ENCODE assay signal across 10 cellular contexts in the genomic region with DNA sequence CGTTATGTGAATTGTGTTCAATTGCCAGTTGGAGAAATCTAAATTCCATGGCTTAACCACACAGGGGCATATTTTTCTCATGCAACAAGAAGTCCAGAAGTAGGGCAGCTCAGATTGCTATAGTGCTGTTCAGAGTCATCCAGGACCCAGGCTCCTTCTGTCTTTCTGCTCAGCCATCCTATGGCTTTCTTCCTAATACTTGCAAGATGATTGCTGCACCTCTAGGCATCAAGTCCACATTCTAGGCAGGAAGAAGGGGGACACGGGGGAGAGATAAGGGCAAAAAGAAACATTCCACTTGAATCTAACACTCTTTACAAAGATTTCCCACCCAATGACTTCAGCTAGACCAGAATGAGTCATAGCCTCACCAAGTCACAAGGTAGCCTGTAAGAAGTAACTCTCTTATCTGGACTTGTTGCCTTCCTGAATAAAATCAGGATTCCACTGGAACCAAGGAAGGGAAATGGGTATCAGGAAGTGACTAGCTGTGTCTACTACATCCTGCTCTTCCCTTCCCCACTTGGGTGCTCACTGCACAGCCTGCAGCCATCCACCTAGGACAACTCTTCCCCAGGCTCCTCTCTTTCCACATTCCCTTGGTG. TPM values are rescaled to one million over a fixed set of nuclear protein-coding genes. Genes with fewer than 3 reads are reported as not detected.
DNase-seq lines count a peak whose midpoint lies in the region; ATAC-seq and TF ChIP-seq lines count a peak whose summit lies in the region.
"Had no signal": no experiment of that assay in that cellular context is flagged by ENCODE, and none has a peak within 500 bp of the region (broad histone marks: within the 10 kb centered on the region; RNA-seq: fewer than 3 reads in every experiment).

No MANE protein-coding gene starts in this region.

- peak overlapping the region; percentile 18 for H3K27ac ChIP-seq in CD8-positive, alpha-beta T cell (ENCODE audit: low read depth, low read length)
- H3K27ac ChIP-seq in naive thymus-derived CD4-positive, alpha-beta T cell (ENCODE audit: low read depth, low read length): peak overlapping the region; percentile 58
- H3K27ac ChIP-seq in GM23338 (ENCODE audit: low read depth): no peak overlapping the region

- peaks cover 29% of the 10 kb centered on the region for H3K36me3 ChIP-seq in CD8-positive, alpha-beta T cell (ENCODE audit: insufficient read depth, low read length)
- H3K36me3 ChIP-seq in naive thymus-derived CD4-positive, alpha-beta T cell (ENCODE audit: control insufficient read depth in 2 of 3, insufficient read depth in 3 of 3, low read length in 3 of 3): peaks cover 6 to 29% (median 25%) of the 10 kb centered on the region in 3 experiments
- no peaks in the 10 kb centered on the region for H3K36me3 ChIP-seq in GM23338 (ENCODE audit: insufficient read depth)

- no peak for ATAC-seq in CD8-positive, alpha-beta T cell
- no peak for ATAC-seq in naive thymus-derived CD4-positive, alpha-beta T cell
- ATAC-seq in GM21717 (IDR thresholded peaks at IDR 0.05; ENCODE audit: unreplicated experiment): no peak
- ATAC-seq in GM23338: no peak

- H2AFZ ChIP-seq in GM23338: no peak overlapping the region

- H3K27me3 Mint-ChIP-seq in CD8-positive, alpha-beta T cell (ENCODE audit: low read depth): no peaks in the 10 kb centered on the region
- H3K27me3 Mint-ChIP-seq in naive thymus-derived CD4-positive, alpha-beta T cell: no peaks in the 10 kb centered on the region
- no peaks in the 10 kb centered on the region for H3K27me3 Mint-ChIP-seq in GM23338 (ENCODE audit: insufficient read depth, low read depth, poor library complexity)

- no peak for DNase-seq in CD8-positive, alpha-beta T cell
- DNase-seq in LHCN-M2 (ENCODE audit: low read depth) (peak; percentile 61), astrocyte of the spinal cord (ENCODE audit: low read depth, low spot score) (peak; percentile 77), pons (ENCODE audit: low spot score) (no peak), DMS79 (lab: John Stamatoyannopoulos, UW) (no peak), GM23338 (ENCODE audit: low spot score) (no peak)
- DNase-seq in naive thymus-derived CD4-positive, alpha-beta T cell: no peak
- DNase-seq: activated effector memory CD4-positive, alpha-beta T cell treated with Interleukin-2 at 50 U/mL for 16 hours; stimulated activated CD4-positive, alpha-beta T cell treated with anti-CD3 and anti-CD28 coated beads, Interleukin-2, amount 100 ng/mL, for 48 hours had no signal

- no peaks in the 10 kb centered on the region for H3K9me3 ChIP-seq in CD8-positive, alpha-beta T cell (ENCODE audit: low read length)
- H3K9me3 ChIP-seq in naive thymus-derived CD4-positive, alpha-beta T cell (ENCODE audit: control insufficient read depth in 2 of 3, low read length in 3 of 3): no peaks in the 10 kb centered on the region

- H3K27ac Mint-ChIP-seq in CD8-positive, alpha-beta T cell: peak overlapping the region; percentile 84
- peak overlapping the region; percentile 67 to 99 (median 87) for H3K27ac Mint-ChIP-seq in naive thymus-derived CD4-positive, alpha-beta T cell
- no peak overlapping the region for H3K27ac Mint-ChIP-seq in GM23338

- H3K4me3 ChIP-seq in CD8-positive, alpha-beta T cell (ENCODE audit: low read depth, low read length): no peak overlapping the region
- H3K4me3 ChIP-seq in astrocyte of the spinal cord (ENCODE audit: low read depth, low read length) (no peak overlapping the region), GM23338 (no peak overlapping the region)
- peak overlapping the region; percentile 43 for H3K4me3 ChIP-seq in naive thymus-derived CD4-positive, alpha-beta T cell (ENCODE audit: low read length)

- peaks cover 70% of the 10 kb centered on the region for H3K4me1 ChIP-seq in CD8-positive, alpha-beta T cell (ENCODE audit: insufficient read depth, low read length)
- peaks cover 68 to 76% of the 10 kb centered on the region in 2 donors for H3K4me1 ChIP-seq in naive thymus-derived CD4-positive, alpha-beta T cell (ENCODE audit: control insufficient read depth in 2 of 2, insufficient read depth in 2 of 2, low read length in 2 of 2)
- no peaks in the 10 kb centered on the region for H3K4me1 ChIP-seq in GM23338 (ENCODE audit: insufficient read depth)

- in situ Hi-C loops in astrocyte of the spinal cord (cut with HindIII; ENCODE audit: low sequenced_read_pairs): no loop called here

- peaks cover 85% of the 10 kb centered on the region for H3K4me1 Mint-ChIP-seq in CD8-positive, alpha-beta T cell (ENCODE audit: low read depth)
- H3K4me1 Mint-ChIP-seq in naive thymus-derived CD4-positive, alpha-beta T cell: peaks cover 62 to 85% (median 81%) of the 10 kb centered on the region in 7 donors
- H3K4me1 Mint-ChIP-seq in GM23338: no peaks in the 10 kb centered on the region

- no peaks in the 10 kb centered on the region for H3K79me2 ChIP-seq in GM23338 (replicated peaks; ENCODE audit: insufficient read depth)

- H4K20me1 ChIP-seq in GM23338 (replicated peaks; ENCODE audit: insufficient read depth): no peaks in the 10 kb centered on the region

- no peaks in the 10 kb centered on the region for H3F3A ChIP-seq in GM23338 (replicated peaks; ENCODE audit: low read depth)

- POLR2A ChIA-PET in CD8-positive, alpha-beta T cell (lab: Charles Lee): interaction anchor here (0.8 to 1.7 kb wide), 2 partner anchors 13 to 80 kb away, joined by 3 to 4 read pairs; no protein-coding TSS in a partner anchor
- POLR2A ChIA-PET in naive thymus-derived CD4-positive, alpha-beta T cell (lab: Charles Lee): interaction anchor here (1.1 to 4.9 kb wide), 6 partner anchors 9 to 73 kb away, joined by 3 to 31 read pairs (median 4); a partner anchor contains a TSS

- H3K9me3 Mint-ChIP-seq in CD8-positive, alpha-beta T cell: no peaks in the 10 kb centered on the region
- peaks cover 0 to 2% (median 0%) of the 10 kb centered on the region in 11 donors for H3K9me3 Mint-ChIP-seq in naive thymus-derived CD4-positive, alpha-beta T cell
- H3K9me3 Mint-ChIP-seq in GM23338: no peaks in the 10 kb centered on the region

- peak overlapping the region; percentile 69 for H3K4me3 Mint-ChIP-seq in CD8-positive, alpha-beta T cell
- peak overlapping the region; percentile 68 to 92 (median 80) for H3K4me3 Mint-ChIP-seq in naive thymus-derived CD4-positive, alpha-beta T cell
- H3K4me3 Mint-ChIP-seq in GM23338: no peak overlapping the region

- no peak overlapping the region for H3K4me2 ChIP-seq in GM23338

- no peaks in the 10 kb centered on the region for H3K9me2 ChIP-seq in GM23338 (ENCODE audit: insufficient read depth)

- H3K36me3 Mint-ChIP-seq in CD8-positive, alpha-beta T cell: peaks cover 70% of the 10 kb centered on the region
- H3K36me3 Mint-ChIP-seq in naive thymus-derived CD4-positive, alpha-beta T cell: peaks cover 7 to 63% (median 56%) of the 10 kb centered on the region in 5 donors
- H3K36me3 Mint-ChIP-seq in GM23338 (ENCODE audit: low read depth): no peaks in the 10 kb centered on the region

- H3K27me3 ChIP-seq in CD8-positive, alpha-beta T cell (ENCODE audit: insufficient read depth, low read length): no peaks in the 10 kb centered on the region
- H3K27me3 ChIP-seq in naive thymus-derived CD4-positive, alpha-beta T cell (ENCODE audit: control insufficient read depth in 2 of 2, insufficient read depth in 2 of 2, low read length in 2 of 2): no peaks in the 10 kb centered on the region
- no peaks in the 10 kb centered on the region for H3K27me3 ChIP-seq in GM23338 (ENCODE audit: insufficient read depth)

- no peak for TF ChIP-seq CTCF in CD8-positive, alpha-beta T cell (IDR thresholded peaks at IDR 0.05)
- TF ChIP-seq CTCF in astrocyte of the spinal cord (IDR thresholded peaks at IDR 0.05; ENCODE audit: low read depth, low read length) (no peak), GM23338 (conservative IDR thresholded peaks at IDR 0.05; ENCODE audit: low read depth in 2 of 2) (no peak)

- intact Hi-C loops in CD8-positive, alpha-beta T cell (cut with DNase I, micrococcal nuclease): no loop called here
- intact Hi-C loops in naive thymus-derived CD4-positive, alpha-beta T cell (cut with micrococcal nuclease): no loop called here

- CTCF ChIA-PET in CD8-positive, alpha-beta T cell (lab: Charles Lee): interaction anchor here (1.0 to 5.7 kb wide), 4 partner anchors 11 to 280 kb away, joined by 3 to 43 read pairs (median 4); no protein-coding TSS in a partner anchor
- CTCF ChIA-PET in naive thymus-derived CD4-positive, alpha-beta T cell (lab: Charles Lee): interaction anchor here (4.2 kb wide), 1 partner anchor 13 kb away, joined by 13 read pairs; no protein-coding TSS in a partner anchor

TF ChIP-seq in GM23338, 12 proteins besides CTCF, POLR2A, EP300 and RAD21 (continues in another document):
- TF ChIP-seq POLR2AphosphoS5 (IDR thresholded peaks at IDR 0.05; ENCODE audit: low read depth): no peak

RNA-seq across cellular contexts. Expression of a gene that starts 5.3 kb away (rescaled TPM):
- 10 to 100 TPM; 46.5 to 49.9 TPM for total RNA-seq in CD8-positive, alpha-beta T cell
- 19.3 and 26.9 TPM in 2 replicates for total RNA-seq in LHCN-M2 (2014; rRNA removed)
- polyA plus RNA-seq in LHCN-M2 (2012): 7.4 TPM
- 100 to 1,000 TPM in 2 of 5 experiments, 10 to 100 TPM in 3; 42.5 to 158 (median 97.2) TPM for total RNA-seq in naive thymus-derived CD4-positive, alpha-beta T cell
- polyA plus RNA-seq in naive thymus-derived CD4-positive, alpha-beta T cell: 100 to 1,000 TPM in 1 of 2 donors, 10 to 100 TPM in 1; 11.1 to 161 TPM
- not detected in 2 replicates for total RNA-seq in GM23338 (2014; rRNA removed; shearing (Covaris generic))
- 0.73 TPM in 1 of 2 replicates, not detected in the other for polyA plus RNA-seq in GM23338 (2016; fragmentation: Nextera tagmentation; extraction: Ambion mirVana)

RNA-seq across cellular contexts. Expression of a gene that starts 54.3 kb away (rescaled TPM):
- total RNA-seq in CD8-positive, alpha-beta T cell: 10 to 100 TPM; 49.5 to 49.6 TPM
- total RNA-seq in LHCN-M2 (2014; rRNA removed): 20.3 and 29.5 TPM in 2 replicates
- polyA plus RNA-seq in LHCN-M2 (2012): 3.5 TPM
- total RNA-seq in naive thymus-derived CD4-positive, alpha-beta T cell: 100 to 1,000 TPM in 1 of 5 experiments, 10 to 100 TPM in 4; 82.4 to 109 (median 88.8) TPM
- polyA plus RNA-seq in naive thymus-derived CD4-positive, alpha-beta T cell: 10 to 100 TPM; 53.2 to 54.5 TPM
- 8.3 and 8.5 TPM in 2 replicates for total RNA-seq in GM23338 (2014; rRNA removed; shearing (Covaris generic))
- polyA plus RNA-seq in GM23338 (2016; fragmentation: Nextera tagmentation; extraction: Ambion mirVana): 1.2 and 1.6 TPM in 2 replicates

Comparison
In these comparisons a context has a peak if more than half of its experiments do, and no peak if none do; other contexts are left out.
1. DNase-seq: peak in LHCN-M2 (single experiment) and astrocyte of the spinal cord (single experiment); none in CD8-positive, alpha-beta T cell (0 of 7), naive thymus-derived CD4-positive, alpha-beta T cell (0 of 9), pons (single experiment), DMS79 (single experiment) and GM23338 (single experiment).
2. RNA of a gene that starts 5.3 kb away (total RNA-seq): 42.5 to 158 TPM in naive thymus-derived CD4-positive, alpha-beta T cell, 46.5 to 49.9 TPM in CD8-positive, alpha-beta T cell and 19.3 to 26.9 TPM in LHCN-M2; not detected in GM23338; every median in the first group is over 10 times any median in the second.